In the genomic region with DNA sequence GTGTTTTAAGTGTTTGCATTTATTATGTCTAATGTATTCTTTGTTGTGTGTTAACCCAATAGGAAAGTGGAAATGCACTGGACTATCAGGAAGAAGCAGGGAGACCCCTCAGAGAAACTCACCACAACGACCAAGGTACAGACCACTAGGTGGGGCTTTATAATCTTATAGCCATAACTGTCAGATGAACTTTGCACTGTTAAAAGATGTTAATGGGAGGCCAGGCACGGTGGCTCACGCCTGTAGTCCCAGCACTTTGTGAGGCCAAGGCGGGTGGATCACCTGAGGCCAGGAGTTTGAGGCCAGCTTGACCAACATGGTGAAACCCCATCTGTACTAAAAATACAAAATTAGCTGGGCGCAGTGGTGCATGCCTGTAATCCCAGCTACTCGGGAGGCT, we compare ENCODE assay signal across 8 cellular contexts.
DNase-seq lines count a peak whose midpoint lies in the region; ATAC-seq, FAIRE-seq and TF ChIP-seq lines count a peak whose summit lies in the region.
"Not testable (repeated sequence)": the region's sequence is repeated elsewhere in the genome, so short reads cannot be mapped to it uniquely, and the experiment has no call there.

No MANE protein-coding gene starts in this region.

- not testable (repeated sequence) for H2AFZ ChIP-seq in GM23338; Loucy (ENCODE audit: low read length); SK-N-SH (ENCODE audit: low read depth); hepatocyte

- TF ChIP-seq CTCF in BE2C (IDR thresholded peaks at IDR 0.05; ENCODE audit: low read depth, low read length): 0 out of 2 replicates have a peak, but pooled peaks have one; percentile 10
- peak; percentile 30 to 32; a peak in 3 of 4 replicates for TF ChIP-seq CTCF in GM23338 (conservative IDR thresholded peaks at IDR 0.05; ENCODE audit: low read depth in 2 of 2)
- TF ChIP-seq CTCF in Loucy (conservative IDR thresholded peaks at IDR 0.05; ENCODE audit: low read length): peak; percentile 47
- TF ChIP-seq CTCF in SK-N-SH (IDR thresholded peaks at IDR 0.05); hepatocyte (IDR thresholded peaks at IDR 0.05; ENCODE audit: poor library complexity); mesothelial cell of epicardium (IDR thresholded peaks at IDR 0.05; ENCODE audit: unreplicated experiment): not testable (repeated sequence)

- not testable (repeated sequence) for H3K27ac ChIP-seq in GM23338 (ENCODE audit: low read depth); small intestine (ENCODE audit: low read depth in 1 of 2, low read length in 1 of 2)
- peak overlapping the region; percentile 32 to 77; a peak in 2 of 4 replicates for H3K27ac ChIP-seq in SK-N-SH (ENCODE audit: low read depth in 2 of 2, low read length in 1 of 2)
- H3K27ac ChIP-seq in hepatocyte: peak overlapping the region; percentile 34

- not testable (repeated sequence) for H3K27me3 Mint-ChIP-seq in GM23338 (ENCODE audit: insufficient read depth, low read depth, poor library complexity); mesothelial cell of epicardium (ENCODE audit: low read depth)

- not testable (repeated sequence) for H3K27me3 ChIP-seq in BE2C; GM23338 (ENCODE audit: insufficient read depth); Loucy (ENCODE audit: insufficient read depth, low read length, poor library complexity, severe bottlenecking); SK-N-SH (ENCODE audit: insufficient read depth); hepatocyte; small intestine (ENCODE audit: control insufficient read depth in 2 of 2, insufficient read depth in 2 of 2, low read length in 2 of 2)

- not testable (repeated sequence) for ATAC-seq in GM23338

- H3K9me3 ChIP-seq in BE2C; Loucy (ENCODE audit: insufficient read depth, low read depth, low read length); SK-N-SH; hepatocyte (ENCODE audit: low read depth); small intestine (ENCODE audit: control insufficient read depth, low read depth): not testable (repeated sequence)

- not testable (repeated sequence) for H3K9ac ChIP-seq in Loucy (ENCODE audit: low read depth, low read length, poor library complexity, severe bottlenecking); SK-N-SH

- not testable (repeated sequence) for H3K9me2 ChIP-seq in GM23338 (ENCODE audit: insufficient read depth); Loucy (replicated peaks; ENCODE audit: low read depth, low read length); SK-N-SH; hepatocyte (replicated peaks; ENCODE audit: insufficient read depth)

- not testable (repeated sequence) for DNase-seq in BE2C; SK-N-SH; hepatocyte (ENCODE audit: low spot score); mesothelial cell of epicardium (ENCODE audit: low spot score in 2 of 2, unreplicated experiment in 2 of 2)
- peak; percentile 23 for DNase-seq in GM23338 (ENCODE audit: low spot score)
- DNase-seq in NCI-H82 (lab: John Stamatoyannopoulos, UW): peak; percentile 30
- DNase-seq in small intestine: peak; percentile 26

- CTCF ChIA-PET in SK-N-SH (lab: Yijun Ruan, JAX): interaction anchor here (0.6 to 1.8 kb wide), 3 partner anchors 13 to 304 kb away, joined by 3 to 15 read pairs (median 3); no protein-coding TSS in a partner anchor

- H3K9me3 Mint-ChIP-seq in GM23338, mesothelial cell of epicardium: not testable (repeated sequence)

- not testable (repeated sequence) for H3K4me1 Mint-ChIP-seq in GM23338
- H3K4me1 Mint-ChIP-seq in mesothelial cell of epicardium: peaks cover 44% of the 10 kb centered on the region

- H3K27ac Mint-ChIP-seq in GM23338: not testable (repeated sequence)
- peak overlapping the region; percentile 57 for H3K27ac Mint-ChIP-seq in mesothelial cell of epicardium

- H3F3A ChIP-seq in GM23338 (replicated peaks; ENCODE audit: low read depth); Loucy (ENCODE audit: low read depth); SK-N-SH (replicated peaks; ENCODE audit: insufficient read depth): not testable (repeated sequence)

- H3K4me1 ChIP-seq in BE2C; GM23338 (ENCODE audit: insufficient read depth); Loucy (ENCODE audit: insufficient read depth, low read length, poor library complexity, severe bottlenecking); small intestine (ENCODE audit: control insufficient read depth in 2 of 2, insufficient read depth in 1 of 2, low read depth in 1 of 2, low read length in 1 of 2): not testable (repeated sequence)
- H3K4me1 ChIP-seq in SK-N-SH (ENCODE audit: control insufficient read depth in 1 of 2, insufficient read depth in 2 of 2, low read depth in 1 of 2, low read length in 1 of 2): peaks cover 6 to 11% of the 10 kb centered on the region in 2 experiments; a peak in 2 of 4 replicates
- H3K4me1 ChIP-seq in hepatocyte (ENCODE audit: insufficient read depth): peaks cover 17% of the 10 kb centered on the region

- H3K4me2 ChIP-seq in GM23338; Loucy (ENCODE audit: low read depth, low read length, poor library complexity, severe bottlenecking); SK-N-SH; hepatocyte: not testable (repeated sequence)

- H3K4me3 ChIP-seq in BE2C (ENCODE audit: low read depth, low read length); GM23338; Loucy (ENCODE audit: low read length, poor library complexity, severe bottlenecking); SK-N-SH (ENCODE audit: low read depth in 2 of 2, low read length in 1 of 2); hepatocyte; small intestine (ENCODE audit: low read depth in 1 of 2, low read length in 2 of 2): not testable (repeated sequence)

- POLR2A ChIA-PET in SK-N-SH (lab: Yijun Ruan, JAX): not testable (repeated sequence)

- H3K79me2 ChIP-seq in GM23338 (replicated peaks; ENCODE audit: insufficient read depth); Loucy (ENCODE audit: insufficient read depth, low read length); SK-N-SH (ENCODE audit: insufficient read depth); hepatocyte: not testable (repeated sequence)

- TF ChIP-seq EP300 in SK-N-SH (IDR thresholded peaks at IDR 0.05; ENCODE audit: borderline replicate concordance in 1 of 2, low read depth in 1 of 2, low read length in 1 of 2): not testable (repeated sequence)

- not testable (repeated sequence) for H4K20me1 ChIP-seq in GM23338 (replicated peaks; ENCODE audit: insufficient read depth); Loucy (ENCODE audit: insufficient read depth, low read length, poor library complexity, severe bottlenecking); SK-N-SH (ENCODE audit: insufficient read depth); hepatocyte (ENCODE audit: insufficient read depth, poor library complexity, severe bottlenecking)

- 98% methylated on average over 6 of the region's 6 CpGs for whole genome bisulfite sequencing in SK-N-SH (ENCODE audit: low lambda C conversion rate)
- WGBS in hepatocyte (ENCODE audit: low lambda C conversion rate, missing lambda C conversion rate): 67% methylated on average over 6 of the region's 6 CpGs
- WGBS in small intestine, 3 donors: 54 to 72% (median 62%) methylated on average over 6 of the region's 6 CpGs

- FAIRE-seq in small intestine (lab: Jason Lieb, UNC): not testable (repeated sequence)

- H3K36me3 ChIP-seq in BE2C; GM23338 (ENCODE audit: insufficient read depth); Loucy (ENCODE audit: insufficient read depth, low read length); SK-N-SH (replicated peaks in 1 of 2; ENCODE audit: control insufficient read depth in 1 of 2, insufficient read depth in 2 of 2, low read length in 1 of 2); hepatocyte (replicated peaks; ENCODE audit: insufficient read depth, low read depth); small intestine (ENCODE audit: control insufficient read depth in 2 of 2, insufficient read depth in 2 of 2, low read length in 2 of 2): not testable (repeated sequence)

- not testable (repeated sequence) for H3K36me3 Mint-ChIP-seq in GM23338 (ENCODE audit: low read depth); mesothelial cell of epicardium

- not testable (repeated sequence) for H3K4me3 Mint-ChIP-seq in GM23338, mesothelial cell of epicardium

- not testable (repeated sequence) for TF ChIP-seq RAD21 in SK-N-SH (IDR thresholded peaks at IDR 0.05; ENCODE audit: low read length)
